ENCODE assay signal across 8 cellular contexts in the genomic region with DNA sequence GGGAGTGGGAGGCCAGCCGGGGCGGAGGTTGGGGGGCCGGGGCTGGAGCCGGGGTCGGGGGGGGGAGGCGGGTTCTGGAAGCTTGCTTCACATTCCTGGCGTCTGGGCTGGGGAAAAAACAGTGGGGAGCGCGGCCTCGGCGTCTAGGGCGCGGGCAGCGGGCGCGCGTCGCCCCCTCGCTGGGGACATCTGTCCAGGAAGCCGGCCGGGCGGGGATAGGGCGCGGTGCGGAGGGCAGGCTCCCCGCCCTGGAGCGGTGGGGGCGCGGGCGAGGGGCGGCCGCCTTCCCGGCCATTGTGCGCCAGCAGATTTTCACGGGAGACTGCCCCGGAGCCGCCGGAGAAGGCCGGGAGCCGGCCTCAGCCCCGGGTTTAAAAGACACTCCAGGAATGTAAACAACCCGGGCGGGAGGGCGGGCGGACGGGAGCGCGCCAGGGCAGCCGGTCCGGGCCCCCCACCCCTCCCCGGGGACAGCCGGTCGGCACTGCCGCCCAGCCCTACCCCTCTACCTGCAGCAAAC. TPM values are rescaled to one million over a fixed set of nuclear protein-coding genes. Genes with fewer than 3 reads are reported as not detected.
DNase-seq lines count a peak whose midpoint lies in the region; ATAC-seq and TF ChIP-seq lines count a peak whose summit lies in the region.

No MANE protein-coding gene starts in this region.

- intact Hi-C loops in PC-9 (cut with micrococcal nuclease; ENCODE audit: unreplicated experiment), result loop anchor here (2.0 to 10.0 kb wide), 3 partner anchors 42 to 1023 kb away; no protein-coding TSS in a partner anchor

- H3K9me2 ChIP-seq in PC-9 (ENCODE audit: insufficient read depth), result no peaks in the 10 kb centered on the region

- H3K79me2 ChIP-seq in PC-9 (ENCODE audit: low read depth), result peaks cover 58% of the 10 kb centered on the region

- no peak for ATAC-seq in GM19452 (IDR thresholded peaks at IDR 0.05; ENCODE audit: unreplicated experiment)
- ATAC-seq in HG03571 (IDR thresholded peaks at IDR 0.05; ENCODE audit: unreplicated experiment), result no peak

- peaks cover 14% of the 10 kb centered on the region; the same call in 1 of the 2 replicates for H3F3A ChIP-seq in PC-9 (ENCODE audit: insufficient read depth, low read depth)

- peak overlapping the region; percentile 99 for H3K4me2 ChIP-seq in PC-9

- DNase-seq in EH (ENCODE audit: low read depth), result peak; percentile 67
- peak in 1 of 2 experiments; percentile 43 for DNase-seq in PC-9
- DNase-seq in midbrain (lab: John Stamatoyannopoulos, UW), result peak; percentile 66
- DNase-seq in NCI-H1105 treated with DMSO at 0.1 percent for 48 hours (lab: John Stamatoyannopoulos, UW), result no peak
- DNase-seq in OCI-M2 (lab: John Stamatoyannopoulos, UW; ENCODE audit: unreplicated experiment), result no peak

- H3K9me3 ChIP-seq in PC-9 (ENCODE audit: insufficient read depth, low read depth) (no peaks in the 10 kb centered on the region), endocrine pancreas (ENCODE audit: control insufficient read depth, low read length) (no peaks in the 10 kb centered on the region)

- H3K4me1 ChIP-seq in PC-9 (replicated peaks; ENCODE audit: insufficient read depth), result peaks cover 51% of the 10 kb centered on the region
- H3K4me1 ChIP-seq in endocrine pancreas (ENCODE audit: control insufficient read depth, insufficient read depth, low read length), result no peaks in the 10 kb centered on the region

- H2AFZ ChIP-seq in PC-9, result peak overlapping the region; percentile 84

- POLR2A ChIA-PET in PC-9 (lab: Charles Lee; ENCODE audit: unreplicated experiment), result interaction anchor here (0.6 kb wide), 1 partner anchor 122 kb away, joined by 3 read pairs; no protein-coding TSS in a partner anchor

- CTCF ChIA-PET in PC-9 (lab: Charles Lee), result no interaction called here

- peaks cover 32% of the 10 kb centered on the region for H4K20me1 ChIP-seq in PC-9 (ENCODE audit: insufficient read depth)

- no peaks in the 10 kb centered on the region for H3K36me3 ChIP-seq in PC-9 (ENCODE audit: low read depth)
- H3K36me3 ChIP-seq in endocrine pancreas (ENCODE audit: control insufficient read depth, insufficient read depth, low read length), result no peaks in the 10 kb centered on the region

- TF ChIP-seq CTCF in PC-9 (conservative IDR thresholded peaks at IDR 0.05), result no peak

- peak overlapping the region; percentile 82 for H3K9ac ChIP-seq in endocrine pancreas (ENCODE audit: control insufficient read depth, insufficient read depth, low read length)

- peak overlapping the region; percentile 75; the same call in 1 of the 2 replicates for H3K27ac ChIP-seq in PC-9

- H3K27me3 ChIP-seq in PC-9 (ENCODE audit: insufficient read depth, low read depth), result no peaks in the 10 kb centered on the region
- no peaks in the 10 kb centered on the region for H3K27me3 ChIP-seq in endocrine pancreas (ENCODE audit: control insufficient read depth, insufficient read depth, low read length)

- H3K4me3 ChIP-seq in PC-9, result peak overlapping the region; percentile 85
- H3K4me3 ChIP-seq in endocrine pancreas (ENCODE audit: control insufficient read depth, insufficient read depth, low read length), result no peak overlapping the region

- no TSS peak for BruUV-seq in PC-9 (replicated peaks; lab: Mats Ljungman, UMichigan)

RNA-seq across cellular contexts. Expression of a gene that starts 1.4 kb away (rescaled TPM):
- total RNA-seq in PC-9 (2021), result 47.6 and 48.5 TPM in 2 replicates

Comparison
In these comparisons a context has a peak if more than half of its experiments do, and no peak if none do; other contexts are left out.
1. DNase-seq: peak in EH (single experiment) and midbrain (single experiment); none in NCI-H1105 treated with DMSO at 0.1 percent for 48 hours (single experiment) and OCI-M2 (single experiment).